In genomic region chr9:77647267-77647658, GRCh38 we compare ENCODE assay signal across 13 cellular contexts. TPM values are rescaled to one million over a fixed set of nuclear protein-coding genes. Genes with fewer than 3 reads are reported as not detected.
DNase-seq lines count a peak whose midpoint lies in the region; FAIRE-seq and TF ChIP-seq lines count a peak whose summit lies in the region.
"Had no signal": no experiment of that assay in that cellular context is flagged by ENCODE, and none has a peak within 500 bp of the region (broad histone marks: within the 10 kb centered on the region; RNA-seq: fewer than 3 reads in every experiment).

No MANE protein-coding gene starts in this region.

- H3K27me3 ChIP-seq in astrocyte (ENCODE audit: insufficient read depth, low read length) (peaks cover 10% of the 10 kb centered on the region), spleen (replicated peaks in 1 of 7) (peaks cover 0 to 57% (median 19%) of the 10 kb centered on the region in 7 donors)

- no peak overlapping the region for H3K27ac ChIP-seq in astrocyte (ENCODE audit: low read depth, low read length)
- H3K27ac ChIP-seq in spleen: peak overlapping the region in 7 of 8 donors; percentile 49 to 77 (median 67)

- H3K4me1 Mint-ChIP-seq in T-helper 2 cell treated with Interferon-gamma antibody and Interleukin-4, amounts not matched to agents 5 μg/mL and 100 μg/mL, for 36 hours (ENCODE audit: low read depth): peaks cover 10% of the 10 kb centered on the region
- H3K4me1 Mint-ChIP-seq in astrocyte (ENCODE audit: low read depth, unreplicated experiment): peaks cover 5% of the 10 kb centered on the region

- H3K4me1 ChIP-seq in astrocyte (ENCODE audit: insufficient read depth, low read length) (peaks cover 10% of the 10 kb centered on the region), spleen (peaks cover 14 to 28% (median 22%) of the 10 kb centered on the region in 6 donors)

- H3K27ac Mint-ChIP-seq in T-helper 2 cell treated with Interferon-gamma antibody and Interleukin-4, amounts not matched to agents 5 μg/mL and 100 μg/mL, for 36 hours: no peak overlapping the region
- H3K27ac Mint-ChIP-seq in astrocyte (ENCODE audit: unreplicated experiment): no peak overlapping the region
- H3K27ac Mint-ChIP-seq: T-cell had no signal

- no peak for TF ChIP-seq POLR2A in spleen (IDR thresholded peaks at IDR 0.05)

- H4K20me1 ChIP-seq in astrocyte (ENCODE audit: insufficient read depth, low read length): no peaks in the 10 kb centered on the region

- H3K36me3 Mint-ChIP-seq in T-helper 2 cell treated with Interferon-gamma antibody and Interleukin-4, amounts not matched to agents 5 μg/mL and 100 μg/mL, for 36 hours (ENCODE audit: low read depth): no peaks in the 10 kb centered on the region
- no peaks in the 10 kb centered on the region for H3K36me3 Mint-ChIP-seq in astrocyte (ENCODE audit: low read depth, unreplicated experiment)
- H3K36me3 Mint-ChIP-seq: T-cell had no signal

- peak overlapping the region; percentile 76 for H3K4me3 Mint-ChIP-seq in T-helper 2 cell treated with Interferon-gamma antibody and Interleukin-4, amounts not matched to agents 5 μg/mL and 100 μg/mL, for 36 hours
- peak overlapping the region; percentile 20 for H3K4me3 Mint-ChIP-seq in astrocyte (ENCODE audit: unreplicated experiment)

- peaks cover 68% of the 10 kb centered on the region for H3K27me3 Mint-ChIP-seq in T-helper 2 cell treated with Interferon-gamma antibody and Interleukin-4, amounts not matched to agents 5 μg/mL and 100 μg/mL, for 36 hours (ENCODE audit: low read depth)
- peaks cover 29% of the 10 kb centered on the region for H3K27me3 Mint-ChIP-seq in astrocyte (ENCODE audit: low read depth, unreplicated experiment)

- DNase-seq in T-helper 2 cell treated with Interferon-gamma antibody and Interleukin-4, amounts not matched to agents 5 μg/mL and 100 μg/mL, for 36 hours (ENCODE audit: low spot score): no peak
- DNase-seq in T-helper 2 cell (no peak), astrocyte (ENCODE audit: low read depth) (no peak), spleen (no peak), DMS 273 treated with DMSO at 0.1 percent for 48 hours (lab: John Stamatoyannopoulos, UW) (no peak), A172 (ENCODE audit: low spot score) (no peak)
- no peak for DNase-seq in stimulated activated naive CD4-positive, alpha-beta T cell treated with Interleukin-2 at 50 U/mL for 16 hours (lab: John Stamatoyannopoulos, UW)
- DNase-seq: activated gamma-delta T cell, GF-D8, T-cell had no signal

- no peaks in the 10 kb centered on the region for H3K9me3 Mint-ChIP-seq in T-helper 2 cell treated with Interferon-gamma antibody and Interleukin-4, amounts not matched to agents 5 μg/mL and 100 μg/mL, for 36 hours
- H3K9me3 Mint-ChIP-seq in astrocyte (ENCODE audit: unreplicated experiment): peaks cover 10% of the 10 kb centered on the region
- H3K9me3 Mint-ChIP-seq: T-cell had no signal

- intact Hi-C loops in spleen (cut with DNase I; ENCODE audit: low total_unique reads): no loop called here

- TF ChIP-seq CTCF in astrocyte (IDR thresholded peaks at IDR 0.05; ENCODE audit: insufficient read depth, low read depth, low read length): no peak
- TF ChIP-seq CTCF in spleen (IDR thresholded peaks at IDR 0.05 in 8 of 11, conservative IDR thresholded peaks at IDR 0.05 in 3 of 11): no peak

- no peak overlapping the region for H3K9ac ChIP-seq in astrocyte (ENCODE audit: low read length)

- peak overlapping the region; percentile 90 for H3K4me2 ChIP-seq in astrocyte (ENCODE audit: low read length)

- H3K4me3 ChIP-seq in astrocyte (ENCODE audit: insufficient read depth, low read depth, low read length): peak overlapping the region; percentile 59
- peak overlapping the region; percentile 58 for H3K4me3 ChIP-seq in iPS-18c (ENCODE audit: insufficient read depth, low read depth, low read length)
- H3K4me3 ChIP-seq in spleen: peak overlapping the region; percentile 22 to 69 (median 48)

- no peak for FAIRE-seq in astrocyte (lab: Jason Lieb, UNC)
- FAIRE-seq: A204.1, GM19239 had no signal

- H2AFZ ChIP-seq in astrocyte (ENCODE audit: low read depth, low read length): peak overlapping the region; percentile 94

- 53 to 62% (median 55%) methylated on average over 19 to 23 of the region's 23 CpGs for WGBS in spleen, 5 donors

- H3K36me3 ChIP-seq in astrocyte (ENCODE audit: insufficient read depth, low read length) (no peaks in the 10 kb centered on the region), spleen (no peaks in the 10 kb centered on the region)

- H3K9me3 ChIP-seq in astrocyte (ENCODE audit: insufficient read depth, low read depth, low read length) (no peaks in the 10 kb centered on the region), iPS-18c (ENCODE audit: control insufficient read depth, insufficient read depth, low read length) (no peaks in the 10 kb centered on the region), spleen (no peaks in the 10 kb centered on the region)

- no peaks in the 10 kb centered on the region for H3K79me2 ChIP-seq in astrocyte (ENCODE audit: insufficient read depth, low read length)

RNA-seq across cellular contexts. Expression of gene GNA14, which starts 0.9 kb away (rescaled TPM):
- total RNA-seq in astrocyte (1.0 and 1.1 TPM in 2 replicates), spleen (10 to 100 TPM in 4 of 7 donors, 1 to 10 TPM in 3; 6.1 to 41.7 (median 11.1) TPM)
- 1 to 10 TPM; 1.7 to 3.1 (median 1.9) TPM for polyA plus RNA-seq in spleen
- total RNA-seq in A172 (2014; rRNA removed; shearing (Covaris generic)): not detected in 2 replicates
- total RNA-seq: T-cell had no signal
